8 cellular contexts compared by ENCODE assay signal in genomic region chr7:140212100-140212881, GRCh38. TPM values are rescaled to one million over a fixed set of nuclear protein-coding genes. Genes with fewer than 3 reads are reported as not detected.
DNase-seq lines count a peak whose midpoint lies in the region; ATAC-seq, FAIRE-seq and TF ChIP-seq lines count a peak whose summit lies in the region.

No MANE protein-coding gene starts in this region.

- peak; percentile 84 for FAIRE-seq in GM12892 (lab: Jason Lieb, UNC)

- ATAC-seq in GM21381 (IDR thresholded peaks at IDR 0.05; ENCODE audit: unreplicated experiment) (peak; percentile 55), HG03520 (IDR thresholded peaks at IDR 0.05; ENCODE audit: unreplicated experiment) (peak; percentile 58)
- ATAC-seq in effector memory CD8-positive, alpha-beta T cell (replicated peaks): peak; percentile 33

- H3K4me1 ChIP-seq in thyroid gland (peaks cover 16 to 20% of the 10 kb centered on the region in 2 donors), adrenal gland (replicated peaks in 1 of 2) (no peaks in the 10 kb centered on the region)

- H3K4me3 Mint-ChIP-seq in effector memory CD8-positive, alpha-beta T cell: peak overlapping the region; percentile 70 to 79

- no peaks in the 10 kb centered on the region for H3K9me3 Mint-ChIP-seq in effector memory CD8-positive, alpha-beta T cell

- H3K27me3 ChIP-seq in thyroid gland (no peaks in the 10 kb centered on the region), adrenal gland (no peaks in the 10 kb centered on the region)

- intact Hi-C loops in thyroid gland (cut with DNase I) (no loop called here), adrenal gland (cut with DNase I) (no loop called here)

- H3K36me3 Mint-ChIP-seq in effector memory CD8-positive, alpha-beta T cell (ENCODE audit: insufficient read depth): peaks cover 2% of the 10 kb centered on the region

- CTCF ChIA-PET in HEK293T (lab: Yijun Ruan, JAX): no interaction called here

- POLR2A ChIA-PET in HEK293T (lab: Yijun Ruan, JAX): no interaction called here

- H3K36me3 ChIP-seq in thyroid gland (no peaks in the 10 kb centered on the region), adrenal gland (replicated peaks in 1 of 2) (no peaks in the 10 kb centered on the region)

- H3K4me1 Mint-ChIP-seq in effector memory CD8-positive, alpha-beta T cell (ENCODE audit: low read depth in 2 of 2): peaks cover 43 to 44% of the 10 kb centered on the region in 2 donors

- TF ChIP-seq CTCF in thyroid gland (IDR thresholded peaks at IDR 0.05): no peak
- no peak for TF ChIP-seq CTCF in adrenal gland (IDR thresholded peaks at IDR 0.05)

- 86 to 91% methylated on average over 10 of the region's 10 CpGs for WGBS in thyroid gland, 2 donors
- WGBS in adrenal gland, 4 donors: 77 to 81% (median 79%) methylated on average over 10 of the region's 10 CpGs

- H3K27ac ChIP-seq in thyroid gland: no peak overlapping the region
- H3K27ac ChIP-seq in adrenal gland: no peak overlapping the region

- H3K9me3 ChIP-seq in thyroid gland: no peaks in the 10 kb centered on the region
- H3K9me3 ChIP-seq in adrenal gland (replicated peaks in 1 of 3): no peaks in the 10 kb centered on the region

- H3K27me3 Mint-ChIP-seq in effector memory CD8-positive, alpha-beta T cell: no peaks in the 10 kb centered on the region

- H3K4me3 ChIP-seq in thyroid gland (replicated peaks in 1 of 3) (no peak overlapping the region), adrenal gland (no peak overlapping the region)

- TF ChIP-seq POLR2A in GM12892 (IDR thresholded peaks at IDR 0.05; ENCODE audit: low read depth, low read length) (no peak), thyroid gland (IDR thresholded peaks at IDR 0.05) (no peak), adrenal gland (IDR thresholded peaks at IDR 0.05) (no peak)

- H3K27ac Mint-ChIP-seq in effector memory CD8-positive, alpha-beta T cell: peak overlapping the region; percentile 94 to 95

- DNase-seq in GM12892 (ENCODE audit: insufficient read length) (no peak), HEK293T (ENCODE audit: extremely low spot score) (no peak), thyroid gland (no peak), NCI-H2107 (lab: John Stamatoyannopoulos, UW) (no peak), adrenal gland (no peak)
- no peak for DNase-seq in effector memory CD8-positive, alpha-beta T cell

TF ChIP-seq in HEK293T, 16 proteins besides CTCF, POLR2A, EP300 and RAD21:
- TF ChIP-seq LEF1 (IDR thresholded peaks at IDR 0.05; ENCODE audit: borderline replicate concordance) (no peak), NFRKB (IDR thresholded peaks at IDR 0.05) (no peak), SP1 (IDR thresholded peaks at IDR 0.05) (no peak), HDGF (IDR thresholded peaks at IDR 0.05; ENCODE audit: borderline replicate concordance) (no peak), TARDBP (IDR thresholded peaks at IDR 0.05) (no peak), ZNF384 (IDR thresholded peaks at IDR 0.05) (no peak), FOXM1 (IDR thresholded peaks at IDR 0.05; ENCODE audit: borderline replicate concordance) (no peak), FOXA1 (IDR thresholded peaks at IDR 0.05) (no peak), PKNOX1 (IDR thresholded peaks at IDR 0.05) (no peak), L3MBTL2 (conservative IDR thresholded peaks at IDR 0.05) (no peak), CTBP1 (IDR thresholded peaks at IDR 0.05; ENCODE audit: borderline replicate concordance) (no peak), ARNT (IDR thresholded peaks at IDR 0.05) (no peak), FOXK2 (IDR thresholded peaks at IDR 0.05) (no peak), SUZ12 (IDR thresholded peaks at IDR 0.05) (no peak), ELF4 (IDR thresholded peaks at IDR 0.05) (no peak), BHLHE40 (IDR thresholded peaks at IDR 0.05; ENCODE audit: borderline replicate concordance) (no peak)

RNA-seq across cellular contexts. Expression of gene KDM7A, which starts 35.5 kb away (rescaled TPM):
- 1.4 TPM for polyA plus RNA-seq in GM12892 (2012; ENCODE audit: missing spikeins)
- total RNA-seq in thyroid gland (10 to 100 TPM; 11.1 to 29.8 (median 20.7) TPM), adrenal gland (10 to 100 TPM in 1 of 8 donors, 1 to 10 TPM in 7; 3.6 to 10.5 (median 5.5) TPM)
- polyA plus RNA-seq in adrenal gland: 1 to 10 TPM; 1.4 to 3.4 (median 1.7) TPM
